ENCODE assay signal across 8 cellular contexts in genomic region chr11:22792497-22792896, GRCh38. TPM values are rescaled to one million over a fixed set of nuclear protein-coding genes. Genes with fewer than 3 reads are reported as not detected.
DNase-seq lines count a peak whose midpoint lies in the region; ATAC-seq and TF ChIP-seq lines count a peak whose summit lies in the region.

No MANE protein-coding gene starts in this region.

- no peaks in the 10 kb centered on the region for H3K36me3 Mint-ChIP-seq in natural killer cell

- peaks cover 0 to 2% of the 10 kb centered on the region in 2 donors for H3K4me1 Mint-ChIP-seq in natural killer cell

- DNase-seq in GM04504 (ENCODE audit: low read depth) (peak; percentile 1), MG63 (peak; percentile 65), cardiac fibroblast (ENCODE audit: low read depth in 2 of 2) (peak; percentile 77 to 92), middle frontal gyrus (ENCODE audit: extremely low spot score, low spot score) (peak; percentile 22), natural killer cell (no peak)
- no peak for DNase-seq in activated T-cell treated with anti-CD3 and anti-CD28 coated beads, Interleukin-2, amount 50 U/mL, for 1 hour

- no peak for ATAC-seq in GM18502 (IDR thresholded peaks at IDR 0.05; ENCODE audit: poor library complexity, unreplicated experiment)
- no peak for ATAC-seq in natural killer cell
- no peak for ATAC-seq in HG02870 (IDR thresholded peaks at IDR 0.05; ENCODE audit: unreplicated experiment)

- no peak overlapping the region for H3K27ac Mint-ChIP-seq in natural killer cell

- H3K27me3 Mint-ChIP-seq in natural killer cell (ENCODE audit: low read depth in 2 of 2), result peaks cover 3 to 8% of the 10 kb centered on the region in 2 donors

- H3K36me3 ChIP-seq in MG63, result no peaks in the 10 kb centered on the region

- intact Hi-C loops in natural killer cell (cut with micrococcal nuclease), result no loop called here

- TF ChIP-seq CTCF in cardiac fibroblast (IDR thresholded peaks at IDR 0.05; ENCODE audit: low read depth, low read length), result no peak
- no peak for TF ChIP-seq CTCF in natural killer cell (IDR thresholded peaks at IDR 0.05)

- H3K9me3 ChIP-seq in MG63, result no peaks in the 10 kb centered on the region

- H3K9me3 Mint-ChIP-seq in natural killer cell, result no peaks in the 10 kb centered on the region

- no peak overlapping the region for H3K4me3 ChIP-seq in MG63
- H3K4me3 ChIP-seq in cardiac fibroblast (replicated peaks in 1 of 2; ENCODE audit: low read depth in 2 of 2, low read length in 2 of 2), result no peak overlapping the region

- H3K27me3 ChIP-seq in MG63, result no peaks in the 10 kb centered on the region

- no peak overlapping the region for H3K4me3 Mint-ChIP-seq in natural killer cell

RNA-seq across cellular contexts. Expression of gene SVIP, which starts 37.1 kb away (rescaled TPM):
- 4.2 and 23.0 TPM in 2 replicates for total RNA-seq in MG63 (2014; rRNA removed; shearing (Covaris generic); ENCODE audit: low replicate concordance)
- total RNA-seq in natural killer cell, result 10 to 100 TPM; 14.9 to 19.2 (median 17.5) TPM

Comparison
In these comparisons a context has a peak if more than half of its experiments do, and no peak if none do; other contexts are left out.
1. DNase-seq: peak in GM04504 (single experiment), MG63 (single experiment), cardiac fibroblast (2 of 2) and middle frontal gyrus (single experiment); none in activated T-cell treated with anti-CD3 and anti-CD28 coated beads, Interleukin-2, amount 50 U/mL, for 1 hour (single experiment) and natural killer cell (single experiment).